Comparison of ENCODE assay signal across 19 cellular contexts in genomic region chr6:94511502-94512088, GRCh38.
"Had no signal": no experiment of that assay in that cellular context is flagged by ENCODE, and none has a peak within 500 bp of the region (broad histone marks: within the 10 kb centered on the region; RNA-seq: fewer than 3 reads in every experiment).

No MANE protein-coding gene starts in this region.

- H3K36me3 ChIP-seq: adrenal gland, esophagus muscularis mucosa, gastroesophageal sphincter, heart right ventricle, lower lobe of right lung, tibial nerve, vagina had no signal

- H3K4me1 ChIP-seq: adrenal gland, esophagus muscularis mucosa, gastroesophageal sphincter, heart right ventricle, lower lobe of right lung, tibial nerve, vagina had no signal

- H3K27me3 Mint-ChIP-seq: activated CD4-positive, alpha-beta memory T cell treated with anti-CD3 and anti-CD28 coated beads for 36 hours; activated CD4-positive, alpha-beta T cell treated with anti-CD3 and anti-CD28 coated beads for 36 hours; naive thymus-derived CD8-positive, alpha-beta T cell had no signal

- H3K9me3 Mint-ChIP-seq: activated CD4-positive, alpha-beta memory T cell treated with anti-CD3 and anti-CD28 coated beads for 36 hours had no signal

- H3K36me3 Mint-ChIP-seq: activated CD4-positive, alpha-beta memory T cell treated with anti-CD3 and anti-CD28 coated beads for 36 hours; naive thymus-derived CD8-positive, alpha-beta T cell had no signal

- H3K4me1 Mint-ChIP-seq: activated CD4-positive, alpha-beta T cell treated with anti-CD3 and anti-CD28 coated beads for 36 hours; naive thymus-derived CD8-positive, alpha-beta T cell had no signal

- H3K4me3 ChIP-seq: adrenal gland, esophagus muscularis mucosa, gastroesophageal sphincter, heart right ventricle, lower lobe of right lung, tibial nerve, vagina had no signal

- H3K27ac Mint-ChIP-seq: activated CD4-positive, alpha-beta memory T cell treated with anti-CD3 and anti-CD28 coated beads for 36 hours; activated CD4-positive, alpha-beta T cell treated with anti-CD3 and anti-CD28 coated beads for 36 hours; activated naive CD4-positive, alpha-beta T cell treated with anti-CD3 and anti-CD28 coated beads for 36 hours; activated T-helper 2 cell treated with anti-CD3 and anti-CD28 coated beads, Interferon-gamma antibody, Interleukin-2, Interleukin-4, amounts not matched to agents 10 μg/mL and 5 μg/mL and 100 μg/mL, durations not matched to agents 14 hours and 24 hours and 36 hours; naive thymus-derived CD8-positive, alpha-beta T cell had no signal

- DNase-seq: activated CD4-positive, alpha-beta memory T cell treated with anti-CD3 and anti-CD28 coated beads for 36 hours; activated CD4-positive, alpha-beta T cell treated with anti-CD3 and anti-CD28 coated beads for 36 hours; activated naive CD4-positive, alpha-beta T cell treated with anti-CD3 and anti-CD28 coated beads for 36 hours; activated T-cell treated with anti-CD3 and anti-CD28 coated beads, Interleukin-2, amount 50 U/mL, for 1 hour; effector CD8-positive, alpha-beta T cell; heart right ventricle; lower lobe of right lung; naive thymus-derived CD8-positive, alpha-beta T cell; stimulated activated CD4-positive, alpha-beta T cell treated with anti-CD3 and anti-CD28 coated beads, Interleukin-2, amount 100 ng/mL, for 24 hours; stimulated activated naive CD8-positive, alpha-beta T cell treated with anti-CD3 and anti-CD28 coated beads, Interleukin-15, Interleukin-2, amounts not matched to agents 100 U/mL and 50 U/mL, for 24 hours; substantia nigra; SW 1271; T-helper 2 cell had no signal

- H3K27me3 ChIP-seq: adrenal gland, esophagus muscularis mucosa, gastroesophageal sphincter, heart right ventricle, tibial nerve, vagina had no signal

- H3K27ac ChIP-seq: adrenal gland, esophagus muscularis mucosa, gastroesophageal sphincter, heart right ventricle, lower lobe of right lung, tibial nerve, vagina had no signal

- H3K9me3 ChIP-seq: adrenal gland, esophagus muscularis mucosa, gastroesophageal sphincter, lower lobe of right lung, tibial nerve, vagina had no signal

- H3K4me3 Mint-ChIP-seq: activated CD4-positive, alpha-beta memory T cell treated with anti-CD3 and anti-CD28 coated beads for 36 hours; activated CD4-positive, alpha-beta T cell treated with anti-CD3 and anti-CD28 coated beads for 36 hours; activated naive CD4-positive, alpha-beta T cell treated with anti-CD3 and anti-CD28 coated beads for 36 hours; naive thymus-derived CD8-positive, alpha-beta T cell had no signal

- ATAC-seq: activated CD4-positive, alpha-beta T cell treated with anti-CD3 and anti-CD28 coated beads for 36 hours; gastroesophageal sphincter; naive thymus-derived CD8-positive, alpha-beta T cell; stimulated activated naive CD8-positive, alpha-beta T cell treated with anti-CD3 and anti-CD28 coated beads, Interleukin-15, Interleukin-2, amounts not matched to agents 100 U/mL and 50 U/mL, for 24 hours had no signal
